10 cellular contexts compared by ENCODE assay signal in genomic region chr19:46953955-46954501, GRCh38.
DNase-seq lines count a peak whose midpoint lies in the region; ATAC-seq, FAIRE-seq and TF ChIP-seq lines count a peak whose summit lies in the region.
"Had no signal": no experiment of that assay in that cellular context is flagged by ENCODE, and none has a peak within 500 bp of the region (broad histone marks: within the 10 kb centered on the region; RNA-seq: fewer than 3 reads in every experiment).

No MANE protein-coding gene starts in this region.

- FAIRE-seq in GM12878 (lab: Jason Lieb, UNC): no peak
- FAIRE-seq: GM12891 had no signal

- no peak for ATAC-seq in CD4-positive, CD25-positive, alpha-beta regulatory T cell (ENCODE audit: low read depth in 2 of 2)
- ATAC-seq in GM12878 (peak; percentile 10), HG02870 (IDR thresholded peaks at IDR 0.05; ENCODE audit: unreplicated experiment) (no peak)
- ATAC-seq in naive thymus-derived CD8-positive, alpha-beta T cell: no peak

- TF ChIP-seq EP300 in GM12878 (IDR thresholded peaks at IDR 0.05; ENCODE audit: borderline replicate concordance in 1 of 2, control insufficient read depth in 1 of 2, low read depth in 2 of 2, low read length in 2 of 2) (no peak), ovary (IDR thresholded peaks at IDR 0.05) (no peak)

- SMC1A ChIA-PET in GM12878 (lab: Charles Lee; ENCODE audit: uncharacterized antibody, unreplicated experiment): interaction anchor here (0.9 to 3.2 kb wide), 9 partner anchors 10 to 257 kb away, joined by 3 to 21 read pairs (median 4); no protein-coding TSS in a partner anchor

- peak overlapping the region; percentile 86 for H3K27ac ChIP-seq in CD4-positive, CD25-positive, alpha-beta regulatory T cell (ENCODE audit: insufficient read depth, low read length, poor library complexity, severe bottlenecking)
- H3K27ac ChIP-seq in KMS-11: peak overlapping the region; percentile 89
- peak overlapping the region; percentile 62 for H3K27ac ChIP-seq in GM12878 (ENCODE audit: control insufficient read depth, insufficient read depth)
- no peak overlapping the region for H3K27ac ChIP-seq in ovary

- POLR2A ChIA-PET in GM12878 (lab: Charles Lee): interaction anchor here (0.5 to 1.8 kb wide), 4 partner anchors 10 to 159 kb away, joined by 3 to 7 read pairs (median 3); partner anchors contain the start of gene ZC3H4
- POLR2A ChIA-PET in naive thymus-derived CD8-positive, alpha-beta T cell (lab: Charles Lee): interaction anchor here (0.7 to 1.5 kb wide), 2 partner anchors 9 to 12 kb away, joined by 3 to 4 read pairs; no protein-coding TSS in a partner anchor

- intact Hi-C loops in GM12878 (cut with micrococcal nuclease; ENCODE audit: unreplicated experiment): no loop called here
- intact Hi-C loops in ovary (cut with DNase I): no loop called here

- H3K4me3 Mint-ChIP-seq in CD4-positive, CD25-positive, alpha-beta regulatory T cell: peak overlapping the region; percentile 63 to 92 (median 84)
- H3K4me3 Mint-ChIP-seq in naive thymus-derived CD8-positive, alpha-beta T cell: peak overlapping the region in 9 of 10 donors; percentile 1 to 80 (median 52)

- TF ChIP-seq RAD21 in GM12878 (IDR thresholded peaks at IDR 0.05; ENCODE audit: insufficient read depth, low read depth, low read length): no peak

- no peaks in the 10 kb centered on the region for H3K9me3 ChIP-seq in CD4-positive, CD25-positive, alpha-beta regulatory T cell (ENCODE audit: control insufficient read depth in 2 of 2, low read length in 2 of 2)
- H3K9me3 ChIP-seq in GM12878 (replicated peaks; ENCODE audit: control insufficient read depth, insufficient read depth, low read length) (no peaks in the 10 kb centered on the region; the same call in 2 of the 3 replicates), ovary (no peaks in the 10 kb centered on the region), BE2C (no peaks in the 10 kb centered on the region)

- no peaks in the 10 kb centered on the region for H3K27me3 ChIP-seq in CD4-positive, CD25-positive, alpha-beta regulatory T cell (ENCODE audit: control insufficient read depth, insufficient read depth, low read length)
- H3K27me3 ChIP-seq in KMS-11 (ENCODE audit: insufficient read depth, low read depth): no peaks in the 10 kb centered on the region
- H3K27me3 ChIP-seq in GM12878 (replicated peaks in 1 of 2; ENCODE audit: control insufficient read depth in 2 of 2, insufficient read depth in 2 of 2, low read length in 1 of 2): no peaks in the 10 kb centered on the region
- no peaks in the 10 kb centered on the region for H3K27me3 ChIP-seq in ovary
- no peaks in the 10 kb centered on the region for H3K27me3 ChIP-seq in BE2C

- H2AFZ ChIP-seq in KMS-11 (ENCODE audit: low read depth) (no peak overlapping the region), GM12878 (ENCODE audit: control insufficient read depth, low read depth, low read length) (no peak overlapping the region)

- in situ Hi-C loops in GM12878 (cut with MboI): no loop called here

- TF ChIP-seq POLR2A in GM12878 (IDR thresholded peaks at IDR 0.05; ENCODE audit: low read depth, low read length) (no peak), ovary (IDR thresholded peaks at IDR 0.05) (no peak)

- H4K20me1 ChIP-seq in KMS-11 (ENCODE audit: insufficient read depth): no peaks in the 10 kb centered on the region
- peaks cover 3% of the 10 kb centered on the region for H4K20me1 ChIP-seq in GM12878 (ENCODE audit: control insufficient read depth, insufficient read depth)

- no peaks in the 10 kb centered on the region for H3K36me3 ChIP-seq in CD4-positive, CD25-positive, alpha-beta regulatory T cell (ENCODE audit: control insufficient read depth, insufficient read depth, low read length)
- H3K36me3 ChIP-seq in KMS-11 (ENCODE audit: insufficient read depth) (no peaks in the 10 kb centered on the region), GM12878 (ENCODE audit: control insufficient read depth in 2 of 2, insufficient read depth in 2 of 2, low read length in 1 of 2) (peaks cover 2 to 6% of the 10 kb centered on the region in 2 experiments; a peak in 2 of 4 replicates), ovary (no peaks in the 10 kb centered on the region), BE2C (peaks cover 9% of the 10 kb centered on the region)

- H3K9me3 Mint-ChIP-seq in CD4-positive, CD25-positive, alpha-beta regulatory T cell: no peaks in the 10 kb centered on the region
- no peaks in the 10 kb centered on the region for H3K9me3 Mint-ChIP-seq in naive thymus-derived CD8-positive, alpha-beta T cell

- H3K4me1 Mint-ChIP-seq in CD4-positive, CD25-positive, alpha-beta regulatory T cell: peaks cover 20 to 77% (median 60%) of the 10 kb centered on the region in 4 donors
- peaks cover 23 to 79% (median 52%) of the 10 kb centered on the region in 4 donors for H3K4me1 Mint-ChIP-seq in naive thymus-derived CD8-positive, alpha-beta T cell

- H3K36me3 Mint-ChIP-seq in CD4-positive, CD25-positive, alpha-beta regulatory T cell: peaks cover 11% of the 10 kb centered on the region
- H3K36me3 Mint-ChIP-seq in naive thymus-derived CD8-positive, alpha-beta T cell: no peaks in the 10 kb centered on the region

- peaks cover 80% of the 10 kb centered on the region for H3K4me1 ChIP-seq in CD4-positive, CD25-positive, alpha-beta regulatory T cell (ENCODE audit: control insufficient read depth, insufficient read depth, low read length, poor library complexity, severe bottlenecking)
- H3K4me1 ChIP-seq in KMS-11 (ENCODE audit: low read depth, poor library complexity, severe bottlenecking) (peaks cover 96% of the 10 kb centered on the region), GM12878 (ENCODE audit: control insufficient read depth, insufficient read depth, low read length) (peaks cover 47% of the 10 kb centered on the region), ovary (ENCODE audit: insufficient read depth) (peaks cover 1% of the 10 kb centered on the region), BE2C (peaks cover 5% of the 10 kb centered on the region)

- 80% methylated on average over 6 of the region's 6 CpGs for WGBS in GM12878 (ENCODE audit: insufficient coverage, insufficient replicate concordance, low lambda C conversion rate, missing lambda C conversion rate)
- 86 to 87% (median 87%) methylated on average over 6 of the region's 6 CpGs for WGBS in ovary, 3 donors

- DNase-seq in CD4-positive, CD25-positive, alpha-beta regulatory T cell: peak in 1 of 3 donors; percentile 5
- DNase-seq in GM12878 (ENCODE audit: low read depth, low spot score) (no peak), DMS 273 (lab: John Stamatoyannopoulos, UW; ENCODE audit: unreplicated experiment) (no peak), ovary (no peak), BE2C (no peak)
- DNase-seq in naive thymus-derived CD8-positive, alpha-beta T cell: no peak
- DNase-seq: NCI-H748 treated with DMSO at 0.1 percent for 48 hours had no signal

- TF ChIP-seq CTCF in KMS-11 (conservative IDR thresholded peaks at IDR 0.05; ENCODE audit: low read depth, low read length) (no peak), GM12878 (IDR thresholded peaks at IDR 0.05 in 2 of 3, conservative IDR thresholded peaks at IDR 0.05 in 1 of 3; ENCODE audit: control insufficient read depth in 2 of 3, extremely low read depth in 1 of 3, insufficient read depth in 1 of 3, low read depth in 3 of 3, low read length in 3 of 3) (no peak), ovary (IDR thresholded peaks at IDR 0.05) (no peak), BE2C (IDR thresholded peaks at IDR 0.05; ENCODE audit: low read depth, low read length) (no peak)

- RAD21 ChIA-PET in GM12878 (lab: Charles Lee; ENCODE audit: unreplicated experiment): interaction anchor here (0.8 to 1.9 kb wide), 6 partner anchors 9 to 113 kb away, joined by 3 to 5 read pairs (median 4); no protein-coding TSS in a partner anchor

- peak overlapping the region; percentile 83 to 99 (median 95) for H3K27ac Mint-ChIP-seq in CD4-positive, CD25-positive, alpha-beta regulatory T cell
- H3K27ac Mint-ChIP-seq in naive thymus-derived CD8-positive, alpha-beta T cell: peak overlapping the region in 8 of 10 donors; percentile 21 to 94 (median 68)

- H3K4me2 ChIP-seq in KMS-11: peak overlapping the region; percentile 79
- peak overlapping the region; percentile 98 for H3K4me2 ChIP-seq in GM12878 (ENCODE audit: control insufficient read depth, insufficient read depth)

- no peaks in the 10 kb centered on the region for H3K27me3 Mint-ChIP-seq in CD4-positive, CD25-positive, alpha-beta regulatory T cell
- no peaks in the 10 kb centered on the region for H3K27me3 Mint-ChIP-seq in naive thymus-derived CD8-positive, alpha-beta T cell

- peak overlapping the region; percentile 95 for H3K4me3 ChIP-seq in CD4-positive, CD25-positive, alpha-beta regulatory T cell (ENCODE audit: low read depth, low read length)
- H3K4me3 ChIP-seq in KMS-11 (IDR thresholded peaks at IDR 0.05; ENCODE audit: insufficient read depth, low read depth, low read length) (peak overlapping the region; percentile 23), GM12878 (peak overlapping the region; percentile 23; the same call in 1 of the 2 replicates), ovary (no peak overlapping the region), BE2C (ENCODE audit: low read depth, low read length) (no peak overlapping the region)

- CTCF ChIA-PET in GM12878 (lab: Yijun Ruan, JAX): interaction anchor here (0.6 to 2.7 kb wide), 9 partner anchors 9 to 294 kb away, joined by 3 to 11 read pairs (median 4); no protein-coding TSS in a partner anchor

- H3K9ac ChIP-seq in KMS-11: peak overlapping the region; percentile 57
- H3K9ac ChIP-seq in GM12878 (ENCODE audit: control insufficient read depth, insufficient read depth, low read length): peak overlapping the region; percentile 26; the same call in 1 of the 2 replicates

- no TSS peak for BruUV-seq in GM12878 (replicated peaks; lab: Mats Ljungman, UMichigan)

- peaks cover 24% of the 10 kb centered on the region for H3K79me2 ChIP-seq in KMS-11 (ENCODE audit: insufficient read depth, low read depth)
- peaks cover 8% of the 10 kb centered on the region for H3K79me2 ChIP-seq in GM12878 (ENCODE audit: control insufficient read depth, insufficient read depth, low read length)

Comparison
In these comparisons a context has a peak if more than half of its experiments do, and no peak if none do; other contexts are left out.
1. H3K27ac ChIP-seq: peak in CD4-positive, CD25-positive, alpha-beta regulatory T cell (single experiment), KMS-11 (single experiment) and GM12878 (single experiment); none in ovary (0 of 2).
2. H3K4me3 ChIP-seq: peak in CD4-positive, CD25-positive, alpha-beta regulatory T cell (single experiment), KMS-11 (single experiment) and GM12878 (single experiment); none in ovary (single experiment) and BE2C (single experiment).